In the genomic region with DNA sequence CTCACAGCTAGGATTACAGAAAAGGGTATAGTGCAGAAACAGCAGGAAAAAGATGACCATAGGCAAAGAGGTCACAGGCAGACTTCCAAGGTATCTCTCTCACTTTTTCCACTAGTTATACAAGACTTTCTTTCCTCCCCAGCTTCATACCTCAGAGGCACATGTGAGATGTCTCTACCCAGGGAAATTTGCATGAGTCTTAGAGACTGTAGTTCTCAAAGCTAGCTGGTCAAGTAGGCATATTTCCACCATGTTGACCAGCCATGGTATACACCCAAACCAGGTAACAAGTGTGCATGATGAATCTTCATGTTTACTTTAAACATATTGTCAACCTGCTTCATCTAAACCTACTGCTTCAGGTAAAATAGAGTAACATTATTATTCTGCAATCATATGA, we compare ENCODE assay signal across 16 cellular contexts.
"Had no signal": no experiment of that assay in that cellular context is flagged by ENCODE, and none has a peak within 500 bp of the region (broad histone marks: within the 10 kb centered on the region; RNA-seq: fewer than 3 reads in every experiment).

No MANE protein-coding gene starts in this region.

- DNase-seq: activated CD4-positive, alpha-beta memory T cell treated with anti-CD3 and anti-CD28 coated beads, Interleukin-2, amount 10 ng/mL, durations not matched to agents 7 days and 5 days; activated gamma-delta T cell treated with Interleukin-2 at 50 U/mL for 16 hours; activated naive CD8-positive, alpha-beta T cell treated with anti-CD3 and anti-CD28 coated beads, Interleukin-2, amount 10 ng/mL, durations not matched to agents 7 days and 5 days; body of pancreas; effector memory CD8-positive, alpha-beta T cell; foreskin melanocyte; glutamatergic neuron; hippocampal formation; left cardiac atrium; mesenchymal stem cell; mucosa of descending colon; naive B cell; T-helper 17 cell; thyroid gland; WERI-Rb-1 had no signal

- H3K4me1 Mint-ChIP-seq: naive B cell, neural progenitor cell had no signal

- ATAC-seq: body of pancreas; effector memory CD8-positive, alpha-beta T cell; left cardiac atrium; mucosa of descending colon; T-helper 17 cell had no signal

- H3K9me3 Mint-ChIP-seq: activated CD4-positive, alpha-beta memory T cell treated with anti-CD3 and anti-CD28 coated beads, Interleukin-2, amount 10 ng/mL, durations not matched to agents 7 days and 5 days; activated naive CD8-positive, alpha-beta T cell treated with anti-CD3 and anti-CD28 coated beads, Interleukin-2, amount 10 ng/mL, durations not matched to agents 7 days and 5 days; effector memory CD8-positive, alpha-beta T cell; naive B cell; neural progenitor cell had no signal

- H3K4me3 Mint-ChIP-seq: activated CD4-positive, alpha-beta memory T cell treated with anti-CD3 and anti-CD28 coated beads, Interleukin-2, amount 10 ng/mL, durations not matched to agents 7 days and 5 days; activated naive CD8-positive, alpha-beta T cell treated with anti-CD3 and anti-CD28 coated beads, Interleukin-2, amount 10 ng/mL, durations not matched to agents 7 days and 5 days; effector memory CD8-positive, alpha-beta T cell; naive B cell; neural progenitor cell; T-helper 17 cell had no signal

- H3K27ac Mint-ChIP-seq: activated CD4-positive, alpha-beta memory T cell treated with anti-CD3 and anti-CD28 coated beads, Interleukin-2, amount 10 ng/mL, durations not matched to agents 7 days and 5 days; activated naive CD8-positive, alpha-beta T cell treated with anti-CD3 and anti-CD28 coated beads, Interleukin-2, amount 10 ng/mL, durations not matched to agents 7 days and 5 days; naive B cell; neural progenitor cell had no signal

- H3K27me3 Mint-ChIP-seq: activated CD4-positive, alpha-beta memory T cell treated with anti-CD3 and anti-CD28 coated beads, Interleukin-2, amount 10 ng/mL, durations not matched to agents 7 days and 5 days; activated naive CD8-positive, alpha-beta T cell treated with anti-CD3 and anti-CD28 coated beads, Interleukin-2, amount 10 ng/mL, durations not matched to agents 7 days and 5 days; effector memory CD8-positive, alpha-beta T cell; naive B cell; T-helper 17 cell had no signal
